ENCODE assay signal across 15 cellular contexts in the genomic region with DNA sequence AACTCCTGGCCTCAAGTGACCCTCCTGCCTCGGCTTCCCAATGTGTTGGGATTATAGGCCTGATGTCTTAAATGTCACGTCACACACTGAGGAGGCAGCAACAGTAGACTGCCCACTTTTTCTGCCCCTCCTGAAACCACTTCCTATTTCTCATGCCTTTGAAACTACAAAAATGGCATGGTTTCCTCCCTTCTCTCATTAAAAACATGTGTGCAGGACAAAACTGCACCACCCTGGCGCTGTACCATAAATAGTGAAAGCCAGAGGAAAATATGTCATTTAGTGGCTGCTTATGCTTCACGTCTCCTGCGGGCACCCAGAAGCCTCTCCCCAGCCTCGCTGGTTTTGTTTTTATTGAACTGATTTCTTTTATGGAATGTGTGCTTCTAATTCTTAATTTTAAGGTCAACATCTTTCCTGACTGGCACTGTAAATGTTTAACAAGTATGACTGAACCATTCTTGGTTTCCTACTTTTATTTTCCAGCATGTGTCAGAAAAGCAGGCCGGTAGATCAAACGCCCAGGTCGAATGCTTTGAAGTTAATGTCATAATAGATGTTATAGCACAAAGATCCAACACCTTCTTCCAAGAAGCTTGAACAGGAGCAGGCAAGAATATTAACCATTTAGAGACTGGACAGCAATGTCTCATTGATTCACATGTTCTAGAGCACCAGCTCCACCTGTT. TPM values are rescaled to one million over a fixed set of nuclear protein-coding genes. Genes with fewer than 3 reads are reported as not detected.
A peak's percentile ranks its signal among the peaks of the same experiment; 100 is the strongest.
DNase-seq lines count a peak whose midpoint lies in the region; ATAC-seq and TF ChIP-seq lines count a peak whose summit lies in the region.
"Had no signal": no experiment of that assay in that cellular context is flagged by ENCODE, and none has a peak within 500 bp of the region (broad histone marks: within the 10 kb centered on the region; RNA-seq: fewer than 3 reads in every experiment).

No MANE protein-coding gene starts in this region.

- no peak for TF ChIP-seq EP300 in sigmoid colon (IDR thresholded peaks at IDR 0.05)

- no peaks in the 10 kb centered on the region for H3K36me3 ChIP-seq in sigmoid colon
- H3K36me3 ChIP-seq: Peyer's patch, upper lobe of right lung had no signal

- H3K27me3 ChIP-seq in sigmoid colon: no peaks in the 10 kb centered on the region
- H3K27me3 ChIP-seq: Peyer's patch, upper lobe of right lung had no signal

- no peak for TF ChIP-seq POLR2A in sigmoid colon (IDR thresholded peaks at IDR 0.05)

- 14 to 42% methylated on average over 9 of the region's 9 CpGs for WGBS in sigmoid colon, 2 donors

- DNase-seq in A172 (ENCODE audit: low spot score) (peak; percentile 91), HFF-Myc (ENCODE audit: extremely low read depth, low read depth) (peak; percentile 93), T1000 (lab: John Stamatoyannopoulos, UW) (peak; percentile 65), glomerular visceral epithelial cell (ENCODE audit: extremely low spot score) (peak; percentile 60), sigmoid colon (no peak), GM10266 (ENCODE audit: extremely low spot score) (no peak), midbrain (lab: John Stamatoyannopoulos, UW) (no peak)
- DNase-seq: activated CD8-positive, alpha-beta memory T cell treated with anti-CD3 and anti-CD28 coated beads, Interleukin-2, amount 10 ng/mL, durations not matched to agents 7 days and 5 days; CD8-positive, alpha-beta memory T cell; Karpas-422; Peyer's patch; stimulated activated CD4-positive, alpha-beta T cell treated with anti-CD3 and anti-CD28 coated beads, Interleukin-1b, Interleukin-23, amount 100 ng/mL, for 48 hours; upper lobe of right lung had no signal

- TF ChIP-seq CTCF in HFF-Myc (IDR thresholded peaks at IDR 0.05; ENCODE audit: low read depth, low read length, missing control alignments) (no peak), sigmoid colon (IDR thresholded peaks at IDR 0.05) (no peak), GM10266 (IDR thresholded peaks at IDR 0.05; ENCODE audit: control insufficient read depth, insufficient read depth, low read depth, missing control alignments) (no peak)

- no peak overlapping the region for H3K27ac ChIP-seq in sigmoid colon
- H3K27ac ChIP-seq: Peyer's patch, upper lobe of right lung had no signal

- H3K9me3 ChIP-seq in sigmoid colon: no peaks in the 10 kb centered on the region
- H3K9me3 ChIP-seq: Peyer's patch, upper lobe of right lung had no signal

- H3K4me3 ChIP-seq in HFF-Myc (replicated peaks; ENCODE audit: low read depth, low read length): no peak overlapping the region
- no peak overlapping the region for H3K4me3 ChIP-seq in sigmoid colon
- H3K4me3 ChIP-seq: lung, Peyer's patch, upper lobe of right lung had no signal

- peaks cover 0 to 10% (median 4%) of the 10 kb centered on the region in 4 donors for H3K4me1 ChIP-seq in sigmoid colon
- H3K4me1 ChIP-seq: Peyer's patch had no signal

- no peak for ATAC-seq in HG03139 (IDR thresholded peaks at IDR 0.05; ENCODE audit: unreplicated experiment)
- ATAC-seq: activated CD8-positive, alpha-beta memory T cell treated with anti-CD3 and anti-CD28 coated beads, Interleukin-2, amount 10 ng/mL, durations not matched to agents 7 days and 5 days; upper lobe of right lung had no signal

- intact Hi-C loops in sigmoid colon (cut with DNase I): no loop called here

RNA-seq across cellular contexts. Expression of a gene that starts 59.6 kb away (rescaled TPM):
- not detected in 2 replicates for total RNA-seq in A172 (2014; rRNA removed; shearing (Covaris generic))
- not detected for total RNA-seq in sigmoid colon
- polyA plus RNA-seq in sigmoid colon: not detected
- total RNA-seq: activated CD8-positive, alpha-beta memory T cell treated with anti-CD3 and anti-CD28 coated beads, Interleukin-2, amount 10 ng/mL, durations not matched to agents 7 days and 5 days; CD8-positive, alpha-beta memory T cell; Peyer's patch had no signal
- polyA plus RNA-seq: CD8-positive, alpha-beta memory T cell had no signal

Comparison
In these comparisons a context has a peak if more than half of its experiments do, and no peak if none do; other contexts are left out.
1. DNase-seq: peak in A172 (single experiment), HFF-Myc (single experiment), T1000 (single experiment) and glomerular visceral epithelial cell (single experiment); none in sigmoid colon (single experiment), GM10266 (single experiment) and midbrain (single experiment).